16 cellular contexts compared by ENCODE assay signal in the genomic region with DNA sequence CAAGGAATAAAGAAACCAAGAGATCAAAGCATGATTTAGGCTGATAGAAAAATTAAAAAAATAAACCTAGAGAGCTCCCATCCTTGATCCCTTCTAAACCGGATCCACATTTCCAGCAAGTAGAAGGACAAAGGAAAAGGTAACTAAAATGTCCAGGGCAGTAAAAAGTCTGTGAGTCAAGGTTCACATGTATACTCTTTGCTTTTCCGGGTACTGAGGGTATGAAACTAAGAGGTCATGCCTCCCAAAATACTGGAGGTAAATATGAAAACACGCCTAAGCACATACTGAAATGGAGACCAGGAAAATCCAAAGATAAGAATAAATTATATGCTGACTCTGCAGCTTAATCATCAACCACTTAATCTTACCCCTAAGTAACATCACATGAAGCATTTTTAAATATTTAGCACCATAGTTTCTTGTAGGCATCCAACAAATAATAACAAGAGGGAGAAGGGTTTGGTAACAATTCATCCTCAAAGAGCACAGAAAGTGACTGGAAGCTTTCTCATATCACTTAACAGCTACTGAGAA. TPM values are rescaled to one million over a fixed set of nuclear protein-coding genes. Genes with fewer than 3 reads are reported as not detected.
DNase-seq lines count a peak whose midpoint lies in the region; ATAC-seq and TF ChIP-seq lines count a peak whose summit lies in the region.
"Had no signal": no experiment of that assay in that cellular context is flagged by ENCODE, and none has a peak within 500 bp of the region (broad histone marks: within the 10 kb centered on the region; RNA-seq: fewer than 3 reads in every experiment).

No MANE protein-coding gene starts in this region.

- H2BK5ac ChIP-seq in IMR-90 (ENCODE audit: low read depth, low read length, poor library complexity, severe bottlenecking), result no peak overlapping the region

- no peak overlapping the region for H3K4me3 ChIP-seq in IMR-90 (ENCODE audit: insufficient read depth, low read depth, low read length)
- H3K4me3 ChIP-seq in liver (ENCODE audit: low read depth in 1 of 3, low read length in 3 of 3), result peak overlapping the region in 1 of 3 donors; percentile 12
- no peak overlapping the region for H3K4me3 ChIP-seq in H7 (ENCODE audit: insufficient read depth, low read depth, low read length)
- H3K4me3 ChIP-seq: GM12878, GM23248 had no signal

- dilution Hi-C loops in IMR-90 (cut with HindIII; ENCODE audit: low sequenced_read_pairs, unreplicated experiment), result no loop called here

- no peak overlapping the region for H2BK20ac ChIP-seq in IMR-90 (ENCODE audit: low read depth, low read length)

- H3K4ac ChIP-seq in IMR-90 (ENCODE audit: low read depth, low read length), result no peak overlapping the region

- intact Hi-C loops in IMR-90 (cut with micrococcal nuclease), result no loop called here

- TF ChIP-seq RAD21 in IMR-90 (IDR thresholded peaks at IDR 0.05; ENCODE audit: low read length) (no peak), liver (IDR thresholded peaks at IDR 0.05) (peak in 1 of 2 donors; percentile 4)

- H3K36me3 ChIP-seq in IMR-90 (ENCODE audit: control insufficient read depth, insufficient read depth, low read length) (peaks cover 1% of the 10 kb centered on the region; the same call in 1 of the 2 replicates), liver (ENCODE audit: control insufficient read depth in 4 of 4, insufficient read depth in 3 of 4, low read depth in 1 of 4, low read length in 3 of 4) (no peaks in the 10 kb centered on the region), H7 (replicated peaks; ENCODE audit: control insufficient read depth, insufficient read depth, low read length) (no peaks in the 10 kb centered on the region)

- peaks cover 10% of the 10 kb centered on the region; the same call in 1 of the 2 replicates for H4K20me1 ChIP-seq in IMR-90 (ENCODE audit: insufficient read depth, low read length)

- H3K4me1 ChIP-seq in IMR-90 (ENCODE audit: control insufficient read depth, insufficient read depth, low read length) (peaks cover 2% of the 10 kb centered on the region; the same call in 1 of the 2 replicates), liver (ENCODE audit: control insufficient read depth in 4 of 4, insufficient read depth in 4 of 4, low read length in 3 of 4) (peaks cover 8 to 32% (median 26%) of the 10 kb centered on the region in 4 donors)
- H3K4me1 ChIP-seq: Caco-2 had no signal

- H2BK120ac ChIP-seq in IMR-90 (ENCODE audit: low read depth, low read length), result no peak overlapping the region

- WGBS in IMR-90 (ENCODE audit: extremely low coverage in 2 of 2, insufficient read length in 1 of 2), 2 experiments, result no CpG with 5 or more reads among the region's 3 CpGs
- WGBS in liver, result 31% methylated on average over 3 of the region's 3 CpGs

- peak overlapping the region in 3 of 5 experiments; percentile 14 to 96 (median 80) for H3K27ac Mint-ChIP-seq in brain
- H3K27ac Mint-ChIP-seq: CD14-positive monocyte; CD8-positive, alpha-beta T cell had no signal

- H3K9me3 ChIP-seq in IMR-90 (ENCODE audit: control insufficient read depth, insufficient read depth, low read length) (peaks cover 4% of the 10 kb centered on the region; the same call in 1 of the 2 replicates), liver (ENCODE audit: control insufficient read depth in 4 of 4, low read length in 3 of 4) (no peaks in the 10 kb centered on the region)
- H3K9me3 ChIP-seq: Caco-2 had no signal

- no peak overlapping the region for H3K27ac ChIP-seq in IMR-90 (ENCODE audit: insufficient read depth, low read length)
- H3K27ac ChIP-seq in liver (ENCODE audit: low read depth in 1 of 2, low read length in 2 of 2), result peak overlapping the region; percentile 30 to 43
- H3K27ac ChIP-seq: GM23248 had no signal

- in situ Hi-C loops in IMR-90 (cut with MboI; ENCODE audit: low sequenced_read_pairs), result no loop called here

- no peak overlapping the region for H3K4me2 ChIP-seq in IMR-90 (ENCODE audit: low read depth, low read length)

- POLR2A ChIA-PET in IMR-90 (lab: Charles Lee; ENCODE audit: unreplicated experiment), result no interaction called here

- ATAC-seq in IMR-90 (ENCODE audit: low read depth), result no peak
- no peak for ATAC-seq in HG02981 (IDR thresholded peaks at IDR 0.05; ENCODE audit: unreplicated experiment)
- ATAC-seq: CD8-positive, alpha-beta T cell; GM12878 had no signal

- peaks cover 10% of the 10 kb centered on the region for H3K36me3 Mint-ChIP-seq in brain
- H3K36me3 Mint-ChIP-seq: CD8-positive, alpha-beta T cell had no signal

- no peak overlapping the region for H3K9ac ChIP-seq in IMR-90 (ENCODE audit: low read depth, low read length)
- H3K9ac ChIP-seq in liver (ENCODE audit: low read depth in 1 of 2, low read length in 2 of 2), result peak overlapping the region in 1 of 2 donors; percentile 54
- H3K9ac ChIP-seq: GM23248 had no signal

- no peak overlapping the region for H4K91ac ChIP-seq in IMR-90 (ENCODE audit: insufficient read depth, low read depth, low read length)

- peaks cover 13% of the 10 kb centered on the region for H3K9me1 ChIP-seq in IMR-90 (ENCODE audit: insufficient read depth, low read length)

- H3K14ac ChIP-seq in IMR-90 (replicated peaks; ENCODE audit: low read depth, low read length), result no peak overlapping the region

- H3K79me1 ChIP-seq in IMR-90 (ENCODE audit: low read depth in 1 of 2, low read length in 2 of 2), result peaks cover 31 to 59% of the 10 kb centered on the region in 2 experiments

- peak overlapping the region; percentile 43; the same call in 1 of the 2 replicates for H3K18ac ChIP-seq in IMR-90 (ENCODE audit: low read depth, low read length)

- H3K56ac ChIP-seq in IMR-90 (ENCODE audit: extremely low read depth, insufficient read depth, low read length), result no peak overlapping the region

- no peak for TF ChIP-seq CTCF in IMR-90 (conservative IDR thresholded peaks at IDR 0.05; ENCODE audit: low read depth, low read length)
- no peak for TF ChIP-seq CTCF in brain (conservative IDR thresholded peaks at IDR 0.05)
- no peak for TF ChIP-seq CTCF in liver (IDR thresholded peaks at IDR 0.05; ENCODE audit: low read depth, low read length, missing input control)

- DNase-seq in IMR-90 (no peak), COR-L47 (lab: John Stamatoyannopoulos, UW) (no peak), H7 (no peak), DMS114 treated with DMSO at 0.1 percent for 48 hours (lab: John Stamatoyannopoulos, UW; ENCODE audit: unreplicated experiment) (no peak)
- DNase-seq: CD8-positive, alpha-beta T cell; DMS 273 treated with DMSO at 0.1 percent for 48 hours; DMS79; GM23248; KBM-7 had no signal

- no peaks in the 10 kb centered on the region for H3K27me3 Mint-ChIP-seq in brain

- CTCF ChIA-PET in IMR-90 (lab: Yijun Ruan, JAX), result no interaction called here

- H3K27me3 ChIP-seq in IMR-90 (ENCODE audit: control insufficient read depth, insufficient read depth, low read length) (no peaks in the 10 kb centered on the region), liver (ENCODE audit: control insufficient read depth in 4 of 4, insufficient read depth in 4 of 4, low read length in 3 of 4) (no peaks in the 10 kb centered on the region), H7 (ENCODE audit: control insufficient read depth, insufficient read depth, low read length) (no peaks in the 10 kb centered on the region)

- H2AK5ac ChIP-seq in IMR-90 (ENCODE audit: low read depth, low read length), result no peak overlapping the region

- no peak overlapping the region for H4K8ac ChIP-seq in IMR-90 (ENCODE audit: low read depth in 2 of 2, low read length in 2 of 2)

- TF ChIP-seq POLR2A in IMR-90 (IDR thresholded peaks at IDR 0.05; ENCODE audit: low read depth, low read length), result no peak

- peaks cover 70% of the 10 kb centered on the region for H3K4me1 Mint-ChIP-seq in brain

- peak overlapping the region in 1 of 5 experiments; percentile 20 for H3K4me3 Mint-ChIP-seq in brain
- H3K4me3 Mint-ChIP-seq: CD14-positive monocyte; CD8-positive, alpha-beta T cell had no signal

- H2AK9ac ChIP-seq in IMR-90 (replicated peaks; ENCODE audit: low read depth, low read length, poor library complexity), result no peak overlapping the region

- no peak overlapping the region for H2AFZ ChIP-seq in IMR-90 (replicated peaks; ENCODE audit: low read length, poor library complexity)
- H2AFZ ChIP-seq: GM23248 had no signal

- peaks cover 0 to 3% (median 0%) of the 10 kb centered on the region in 5 experiments for H3K9me3 Mint-ChIP-seq in brain
- H3K9me3 Mint-ChIP-seq: CD8-positive, alpha-beta T cell had no signal

- no peak overlapping the region for H2BK15ac ChIP-seq in IMR-90 (ENCODE audit: low read depth, low read length)

- H3K23ac ChIP-seq in IMR-90 (ENCODE audit: low read depth, low read length), result no peak overlapping the region

- H4K5ac ChIP-seq in IMR-90 (ENCODE audit: low read depth, low read length), result no peak overlapping the region

- no TSS peak for BruUV-seq in IMR-90 (replicated peaks; lab: Mats Ljungman, UMichigan)

TF ChIP-seq in IMR-90, 13 proteins besides CTCF, POLR2A, EP300 and RAD21 (continues in another document):
- peak; percentile 91 for TF ChIP-seq MAFK (IDR thresholded peaks at IDR 0.05; ENCODE audit: low read depth, low read length)

TF ChIP-seq in liver, 16 proteins besides CTCF, POLR2A, EP300 and RAD21 (continues in another document):
- peak; percentile 74 to 77 for TF ChIP-seq HNF4A (conservative IDR thresholded peaks at IDR 0.05)

RNA-seq across cellular contexts. Expression of a gene that starts 35.4 kb away (rescaled TPM):
- total RNA-seq in IMR-90 (2012; rRNA removed), result 8.4 and 12.2 TPM in 2 replicates
- polyA plus RNA-seq in IMR-90 (2012; rRNA removed), result 8.6 and 10.5 TPM in 2 replicates
- 4.1 and 8.9 TPM in 2 replicates for polyA plus RNA-seq in IMR-90 (2012; cell fraction: cytosol; rRNA removed)
- polyA plus RNA-seq in IMR-90 (2012; cell fraction: nucleus; rRNA removed; ENCODE audit: low replicate concordance), result 3.2 and 7.4 TPM in 2 replicates
- polyA plus RNA-seq in brain (ENCODE audit: insufficient read depth, low read depth, low replicate concordance), result 11.3 TPM
- total RNA-seq in liver, result 10 to 100 TPM in 1 of 2 donors, 1 to 10 TPM in 1; 2.7 to 17.8 TPM
- polyA plus RNA-seq in liver, result 1 to 10 TPM; 3.9 to 4.1 TPM
- total RNA-seq in H7 (2014; rRNA removed; shearing (Covaris generic)), result 11.3 and 13.5 TPM in 2 replicates
- total RNA-seq: G401 had no signal
